Comparison of ENCODE assay signal across 8 cellular contexts in genomic region chr3:126083511-126083912, GRCh38. TPM values are rescaled to one million over a fixed set of nuclear protein-coding genes. Genes with fewer than 3 reads are reported as not detected.
DNase-seq lines count a peak whose midpoint lies in the region; ATAC-seq and TF ChIP-seq lines count a peak whose summit lies in the region.

No MANE protein-coding gene starts in this region.

- no peaks in the 10 kb centered on the region for H3K9me2 ChIP-seq in OCI-LY1 (ENCODE audit: low read depth, low read length)

- H3K4me1 ChIP-seq in OCI-LY1 (ENCODE audit: insufficient read depth, low read length, severe bottlenecking) (peaks cover 18% of the 10 kb centered on the region), sigmoid colon (peaks cover 0 to 16% (median 10%) of the 10 kb centered on the region in 4 donors)

- H3K9me3 ChIP-seq in OCI-LY1 (ENCODE audit: low read length): peaks cover 8% of the 10 kb centered on the region
- no peaks in the 10 kb centered on the region for H3K9me3 ChIP-seq in sigmoid colon

- intact Hi-C loops in sigmoid colon (cut with DNase I): loop anchor here (2.0 to 5.0 kb wide), 3 partner anchors 93 to 394 kb away; partner anchors contain the start of gene ZXDC

- DNase-seq in activated naive CD8-positive, alpha-beta T cell treated with anti-CD3 and anti-CD28 coated beads, Interleukin-2, amount 50 U/mL, for 16 hours (ENCODE audit: low read depth, low spot score): peak; percentile 6
- DNase-seq in hepatic stellate cell (ENCODE audit: low spot score) (peak; percentile 54), sigmoid colon (no peak), DMS153 (lab: John Stamatoyannopoulos, UW) (no peak)

- no peak for TF ChIP-seq POLR2A in sigmoid colon (IDR thresholded peaks at IDR 0.05)

- H3K36me3 ChIP-seq in OCI-LY1 (ENCODE audit: insufficient read depth, low read length): no peaks in the 10 kb centered on the region
- no peaks in the 10 kb centered on the region for H3K36me3 ChIP-seq in sigmoid colon

- H2AFZ ChIP-seq in OCI-LY1 (ENCODE audit: low read length): no peak overlapping the region

- H3K27me3 ChIP-seq in OCI-LY1 (ENCODE audit: insufficient read depth, low read length) (no peaks in the 10 kb centered on the region), sigmoid colon (no peaks in the 10 kb centered on the region)

- H3F3A ChIP-seq in OCI-LY1 (ENCODE audit: insufficient read depth, low read length): no peaks in the 10 kb centered on the region

- no peaks in the 10 kb centered on the region for H3K79me2 ChIP-seq in OCI-LY1 (ENCODE audit: insufficient read depth, low read length)

- no peak for TF ChIP-seq CTCF in C4-2B (conservative IDR thresholded peaks at IDR 0.05)
- TF ChIP-seq CTCF in OCI-LY1 (IDR thresholded peaks at IDR 0.05; ENCODE audit: low read length): no peak
- no peak for TF ChIP-seq CTCF in sigmoid colon (IDR thresholded peaks at IDR 0.05)

- H4K20me1 ChIP-seq in OCI-LY1 (ENCODE audit: insufficient read depth, low read length): no peaks in the 10 kb centered on the region

- H3K4me3 ChIP-seq in OCI-LY1 (ENCODE audit: low read depth, low read length, poor library complexity, severe bottlenecking) (peak overlapping the region; percentile 82), sigmoid colon (peak overlapping the region; percentile 80 to 97 (median 84))

- no peak for TF ChIP-seq EP300 in sigmoid colon (IDR thresholded peaks at IDR 0.05)

- H3K9ac ChIP-seq in OCI-LY1 (ENCODE audit: low read length): peak overlapping the region; percentile 86

- ATAC-seq in GM18909 (IDR thresholded peaks at IDR 0.05; ENCODE audit: poor library complexity, unreplicated experiment) (peak; percentile 51), HG03135 (IDR thresholded peaks at IDR 0.05; ENCODE audit: unreplicated experiment) (peak; percentile 46)

- WGBS in sigmoid colon, 2 donors: 1% methylated on average over 30 of the region's 30 CpGs

- H3K4me2 ChIP-seq in OCI-LY1 (ENCODE audit: low read length): peak overlapping the region; percentile 79

- H3K27ac ChIP-seq in C4-2B (peak overlapping the region; percentile 76), OCI-LY1 (ENCODE audit: low read depth, low read length, poor library complexity, severe bottlenecking) (peak overlapping the region; percentile 30), sigmoid colon (peak overlapping the region; percentile 90 to 92 (median 92))

RNA-seq across cellular contexts. Expression of gene SLC41A3, which starts 0.4 kb away (rescaled TPM):
- total RNA-seq in sigmoid colon: 10 to 100 TPM; 28.9 to 59.5 (median 42.1) TPM
- polyA plus RNA-seq in sigmoid colon: 10 to 100 TPM in 2 of 3 donors, 1 to 10 TPM in 1; 5.1 to 27.6 (median 19.8) TPM

Comparison
In these comparisons a context has a peak if more than half of its experiments do, and no peak if none do; other contexts are left out.
1. H3K27ac ChIP-seq: peak in every context shown above with its lines; median percentile 92 in sigmoid colon; 76 in C4-2B; 30 in OCI-LY1.
2. DNase-seq: peak in activated naive CD8-positive, alpha-beta T cell treated with anti-CD3 and anti-CD28 coated beads, Interleukin-2, amount 50 U/mL, for 16 hours (single experiment) and hepatic stellate cell (single experiment); none in sigmoid colon (single experiment) and DMS153 (single experiment).